ENCODE assay signal across 13 cellular contexts in genomic region chrX:130179579-130180215, GRCh38. TPM values are rescaled to one million over a fixed set of nuclear protein-coding genes. Genes with fewer than 3 reads are reported as not detected.
DNase-seq lines count a peak whose midpoint lies in the region; FAIRE-seq and TF ChIP-seq lines count a peak whose summit lies in the region.
"Had no signal": no experiment of that assay in that cellular context is flagged by ENCODE, and none has a peak within 500 bp of the region (broad histone marks: within the 10 kb centered on the region; RNA-seq: fewer than 3 reads in every experiment).

No MANE protein-coding gene starts in this region.

- DNase-seq in NCI-H748 (lab: John Stamatoyannopoulos, UW; ENCODE audit: unreplicated experiment) = peak; percentile 6
- no peak for DNase-seq in NCI-H748 treated with DMSO at 0.1 percent for 48 hours (lab: John Stamatoyannopoulos, UW)
- DNase-seq in HUDEP-2 (lab: John Stamatoyannopoulos, UW; ENCODE audit: unreplicated experiment in 76 of 76) = peak in 71 of 76 experiments; percentile 1 to 88 (median 56)
- DNase-seq in amniotic epithelial cell (ENCODE audit: low read depth) = peak; percentile 60
- no peak for DNase-seq in keratinocyte (ENCODE audit: low read depth, low spot score)
- no peak for DNase-seq in NCI-H446 treated with DMSO at 0.1 percent for 48 hours (lab: John Stamatoyannopoulos, UW)
- DNase-seq in medulla oblongata (ENCODE audit: extremely low spot score) = no peak
- DNase-seq in NCI-H187 (lab: John Stamatoyannopoulos, UW) = no peak
- DNase-seq: DND-41; effector memory CD8-positive, alpha-beta T cell; Karpas-422 had no signal

- no peak overlapping the region for H3K27ac ChIP-seq in keratinocyte (ENCODE audit: control insufficient read depth, insufficient read depth, low read length)
- H3K27ac ChIP-seq: thoracic aorta had no signal

- FAIRE-seq in keratinocyte (lab: Jason Lieb, UNC) = peak; percentile 82
- FAIRE-seq: A204.1 had no signal

- H2AFZ ChIP-seq in keratinocyte (ENCODE audit: control insufficient read depth, low read length) = no peak overlapping the region

- H3K9me1 ChIP-seq in keratinocyte (ENCODE audit: control insufficient read depth, extremely low read depth, insufficient read depth, low read length) = no peaks in the 10 kb centered on the region

- no peaks in the 10 kb centered on the region for H3K27me3 ChIP-seq in keratinocyte (ENCODE audit: control insufficient read depth, extremely low read depth, insufficient read depth, low read length)

- TF ChIP-seq CTCF in keratinocyte (optimal IDR thresholded peaks at IDR 0.05 in 1 of 3, IDR thresholded peaks at IDR 0.05 in 1 of 3, conservative IDR thresholded peaks at IDR 0.05 in 1 of 3; ENCODE audit: extremely low read depth in 1 of 3, insufficient read depth in 2 of 3, low read length in 3 of 3) = no peak

- no peak overlapping the region for H3K9ac ChIP-seq in keratinocyte (ENCODE audit: control insufficient read depth, extremely low read depth, insufficient read depth, low read length)

- no peaks in the 10 kb centered on the region for H4K20me1 ChIP-seq in keratinocyte (ENCODE audit: control insufficient read depth, extremely low read depth, insufficient read depth, low read length)

- no peak overlapping the region for H3K4me2 ChIP-seq in keratinocyte (ENCODE audit: control insufficient read depth, extremely low read depth, insufficient read depth, low read depth, low read length)

- no peaks in the 10 kb centered on the region for H3K9me3 ChIP-seq in keratinocyte (ENCODE audit: control insufficient read depth, low read depth, low read length)
- H3K9me3 ChIP-seq: thoracic aorta had no signal

- no peak overlapping the region for H3K4me3 ChIP-seq in keratinocyte (ENCODE audit: control insufficient read depth in 2 of 3, extremely low read depth in 1 of 3, insufficient read depth in 2 of 3, low read depth in 1 of 3, low read length in 3 of 3)
- H3K4me3 ChIP-seq: thoracic aorta had no signal

- no peaks in the 10 kb centered on the region for H3K79me2 ChIP-seq in keratinocyte (ENCODE audit: control insufficient read depth, insufficient read depth, low read length)

- no peaks in the 10 kb centered on the region for H3K4me1 ChIP-seq in keratinocyte (ENCODE audit: control insufficient read depth, extremely low read depth, insufficient read depth, low read length)

- dilution Hi-C loops in keratinocyte (cut with MboI; ENCODE audit: extremely low pct_ligation_motif_present, low sequenced_read_pairs) = no loop called here

- H3K36me3 ChIP-seq in keratinocyte (ENCODE audit: control insufficient read depth in 2 of 2, extremely low read depth in 1 of 2, insufficient read depth in 2 of 2, low read length in 2 of 2) = no peaks in the 10 kb centered on the region
- H3K36me3 ChIP-seq: thoracic aorta had no signal

RNA-seq across cellular contexts. Expression of gene RAB33A, which starts 7.9 kb away (rescaled TPM):
- 0.09 TPM in 1 of 3 replicates, not detected in the others for polyA plus RNA-seq in keratinocyte
- not detected for polyA plus RNA-seq in keratinocyte (2011; ENCODE audit: low read depth)
- polyA plus RNA-seq in keratinocyte (2011; cell fraction: cytosol; rRNA removed) = 0.05 and 0.07 TPM in 2 replicates
- 0.19 TPM in 1 of 2 replicates, not detected in the other for polyA plus RNA-seq in keratinocyte (2011; cell fraction: nucleus; rRNA removed)
- 0.34 TPM in 1 of 2 replicates, not detected in the other for polyA plus RNA-seq in keratinocyte (2012; ENCODE audit: low replicate concordance)
- polyA minus RNA-seq in keratinocyte = not detected in 3 replicates
- not detected for polyA minus RNA-seq in keratinocyte (2011; cell fraction: cytosol; rRNA and poly(A)+ RNA removed)
- not detected in 2 replicates for polyA minus RNA-seq in keratinocyte (2011; cell fraction: nucleus; rRNA and poly(A)+ RNA removed)

RNA-seq across cellular contexts. Expression of gene AIFM1, which starts 14.1 kb away (rescaled TPM):
- polyA plus RNA-seq in keratinocyte = 36.1 to 52.5 TPM (median 47.8 TPM) in 3 replicates
- 29.2 TPM for polyA plus RNA-seq in keratinocyte (2011; ENCODE audit: low read depth)
- 31.3 and 31.4 TPM in 2 replicates for polyA plus RNA-seq in keratinocyte (2011; cell fraction: cytosol; rRNA removed)
- polyA plus RNA-seq in keratinocyte (2011; cell fraction: nucleus; rRNA removed) = 47.4 and 65.8 TPM in 2 replicates
- polyA plus RNA-seq in keratinocyte (2012; ENCODE audit: low replicate concordance) = 20.9 and 36.2 TPM in 2 replicates
- 10.6 to 34.7 TPM (median 22.2 TPM) in 3 replicates for polyA minus RNA-seq in keratinocyte
- 21.9 TPM for polyA minus RNA-seq in keratinocyte (2011; cell fraction: cytosol; rRNA and poly(A)+ RNA removed)
- polyA minus RNA-seq in keratinocyte (2011; cell fraction: nucleus; rRNA and poly(A)+ RNA removed) = 14.1 and 25.9 TPM in 2 replicates

Comparison
In these comparisons a context has a peak if more than half of its experiments do, and no peak if none do; other contexts are left out.
1. DNase-seq: peak in NCI-H748 (single experiment), HUDEP-2 (71 of 76) and amniotic epithelial cell (single experiment); none in NCI-H748 treated with DMSO at 0.1 percent for 48 hours (single experiment), keratinocyte (single experiment), NCI-H446 treated with DMSO at 0.1 percent for 48 hours (single experiment), medulla oblongata (single experiment) and NCI-H187 (0 of 2).